ENCODE assay signal across 13 cellular contexts in genomic region chr6:151284012-151284411, GRCh38. TPM values are rescaled to one million over a fixed set of nuclear protein-coding genes. Genes with fewer than 3 reads are reported as not detected.
DNase-seq lines count a peak whose midpoint lies in the region; ATAC-seq, FAIRE-seq and TF ChIP-seq lines count a peak whose summit lies in the region.
"Had no signal": no experiment of that assay in that cellular context is flagged by ENCODE, and none has a peak within 500 bp of the region (broad histone marks: within the 10 kb centered on the region; RNA-seq: fewer than 3 reads in every experiment).

No MANE protein-coding gene starts in this region.

- H4K20me1 ChIP-seq in OCI-LY3 (ENCODE audit: insufficient read depth, low read length) (peaks cover 17% of the 10 kb centered on the region), SK-N-SH (ENCODE audit: insufficient read depth) (no peaks in the 10 kb centered on the region)

- peaks cover 31% of the 10 kb centered on the region for H3K27me3 Mint-ChIP-seq in activated CD8-positive, alpha-beta T cell treated with anti-CD3 and anti-CD28 coated beads, Interleukin-2, amount 10 ng/mL, durations not matched to agents 7 days and 5 days (ENCODE audit: low read depth)

- peaks cover 7% of the 10 kb centered on the region for H3K4me1 Mint-ChIP-seq in activated CD8-positive, alpha-beta T cell treated with anti-CD3 and anti-CD28 coated beads, Interleukin-2, amount 10 ng/mL, durations not matched to agents 7 days and 5 days (ENCODE audit: low read depth)

- H3K79me2 ChIP-seq in OCI-LY3 (ENCODE audit: low read length) (peaks cover 29% of the 10 kb centered on the region), SK-N-SH (ENCODE audit: insufficient read depth) (peaks cover 72% of the 10 kb centered on the region)

- TF ChIP-seq POLR2A in GM12892 (IDR thresholded peaks at IDR 0.05; ENCODE audit: low read depth, low read length): no peak

- H2AFZ ChIP-seq in OCI-LY3 (ENCODE audit: low read depth, low read length) (no peak overlapping the region), SK-N-SH (ENCODE audit: low read depth) (no peak overlapping the region)
- H2AFZ ChIP-seq: neural progenitor cell had no signal

- H3K36me3 ChIP-seq in OCI-LY3 (replicated peaks; ENCODE audit: low read depth, low read length) (no peaks in the 10 kb centered on the region), muscle layer of colon (ENCODE audit: insufficient read depth, low read length) (no peaks in the 10 kb centered on the region), SK-N-SH (replicated peaks in 1 of 2; ENCODE audit: control insufficient read depth in 1 of 2, insufficient read depth in 2 of 2, low read length in 1 of 2) (no peaks in the 10 kb centered on the region)
- H3K36me3 ChIP-seq: neural progenitor cell had no signal

- peaks cover 46% of the 10 kb centered on the region for H3K4me1 ChIP-seq in OCI-LY3 (ENCODE audit: low read length)
- peaks cover 67% of the 10 kb centered on the region for H3K4me1 ChIP-seq in muscle layer of colon (ENCODE audit: insufficient read depth, low read length)
- peaks cover 4 to 10% of the 10 kb centered on the region in 2 experiments; a peak in 3 of 4 replicates for H3K4me1 ChIP-seq in SK-N-SH (ENCODE audit: control insufficient read depth in 1 of 2, insufficient read depth in 2 of 2, low read depth in 1 of 2, low read length in 1 of 2)

- POLR2A ChIA-PET in activated CD8-positive, alpha-beta T cell treated with anti-CD3 and anti-CD28 coated beads, Interleukin-2, amount 10 ng/mL, durations not matched to agents 7 days and 5 days (lab: Charles Lee): no interaction called here
- POLR2A ChIA-PET in SK-N-SH (lab: Yijun Ruan, JAX): no interaction called here

- no peak for TF ChIP-seq CTCF in OCI-LY3 (IDR thresholded peaks at IDR 0.05; ENCODE audit: low read depth, low read length)
- TF ChIP-seq CTCF in SK-N-SH (IDR thresholded peaks at IDR 0.05): no peak

- TF ChIP-seq EP300 in SK-N-SH (IDR thresholded peaks at IDR 0.05; ENCODE audit: borderline replicate concordance in 1 of 2, low read depth in 1 of 2, low read length in 1 of 2): no peak

- CTCF ChIA-PET in activated CD8-positive, alpha-beta T cell treated with anti-CD3 and anti-CD28 coated beads, Interleukin-2, amount 10 ng/mL, durations not matched to agents 7 days and 5 days (lab: Charles Lee): no interaction called here
- CTCF ChIA-PET in SK-N-SH (lab: Yijun Ruan, JAX): interaction anchor here (0.8 kb wide), 1 partner anchor 270 kb away, joined by 3 read pairs; no protein-coding TSS in a partner anchor

- TF ChIP-seq RAD21 in SK-N-SH (IDR thresholded peaks at IDR 0.05; ENCODE audit: low read length): no peak

- H3K27me3 ChIP-seq in OCI-LY3 (ENCODE audit: low read depth, low read length): no peaks in the 10 kb centered on the region
- H3K27me3 ChIP-seq in muscle layer of colon (ENCODE audit: control insufficient read depth in 1 of 2, insufficient read depth in 2 of 2, low read length in 2 of 2): no peaks in the 10 kb centered on the region
- H3K27me3 ChIP-seq in SK-N-SH (ENCODE audit: insufficient read depth): no peaks in the 10 kb centered on the region
- H3K27me3 ChIP-seq: neural progenitor cell had no signal

- H3K27ac ChIP-seq in OCI-LY3 (ENCODE audit: low read length) (peak overlapping the region; percentile 73), muscle layer of colon (ENCODE audit: low read depth, low read length) (peak overlapping the region; percentile 40), SK-N-SH (ENCODE audit: low read depth in 2 of 2, low read length in 1 of 2) (peak overlapping the region in 1 of 2 experiments; percentile 77; a peak in 1 of 4 replicates)
- H3K27ac ChIP-seq: neural progenitor cell, SK-N-MC had no signal

- ATAC-seq in GM21576 (IDR thresholded peaks at IDR 0.05; ENCODE audit: unreplicated experiment) (peak; percentile 51), left lobe of liver (no peak)
- no peak for ATAC-seq in activated CD8-positive, alpha-beta T cell treated with anti-CD3 and anti-CD28 coated beads, Interleukin-2, amount 10 ng/mL, durations not matched to agents 7 days and 5 days

- H3K4me3 Mint-ChIP-seq in activated CD8-positive, alpha-beta T cell treated with anti-CD3 and anti-CD28 coated beads, Interleukin-2, amount 10 ng/mL, durations not matched to agents 7 days and 5 days: no peak overlapping the region
- H3K4me3 Mint-ChIP-seq: neural progenitor cell had no signal

- DNase-seq in GM12892 (ENCODE audit: insufficient read length): no peak
- no peak for DNase-seq in activated CD8-positive, alpha-beta T cell treated with anti-CD3 and anti-CD28 coated beads, Interleukin-2, amount 10 ng/mL, durations not matched to agents 7 days and 5 days
- DNase-seq in left lobe of liver (ENCODE audit: low spot score): no peak
- no peak for DNase-seq in SK-N-SH
- no peak for DNase-seq in stimulated activated CD4-positive, alpha-beta T cell treated with anti-CD3 and anti-CD28 coated beads, Interleukin-4, amount 100 ng/mL, for 4 hours
- DNase-seq: amniotic stem cell, NCI-H226, substantia nigra had no signal

- H3K9me2 ChIP-seq in SK-N-SH: no peaks in the 10 kb centered on the region

- H3K9me3 Mint-ChIP-seq in activated CD8-positive, alpha-beta T cell treated with anti-CD3 and anti-CD28 coated beads, Interleukin-2, amount 10 ng/mL, durations not matched to agents 7 days and 5 days (ENCODE audit: insufficient read depth): no peaks in the 10 kb centered on the region
- H3K9me3 Mint-ChIP-seq: neural progenitor cell had no signal

- H3K4me2 ChIP-seq in OCI-LY3 (ENCODE audit: low read length) (peak overlapping the region; percentile 84), SK-N-SH (no peak overlapping the region)
- H3K4me2 ChIP-seq: neural progenitor cell had no signal

- FAIRE-seq in GM12892 (lab: Jason Lieb, UNC): peak; percentile 57

- H3K9me3 ChIP-seq in OCI-LY3 (ENCODE audit: insufficient read depth, low read length) (no peaks in the 10 kb centered on the region), muscle layer of colon (ENCODE audit: low read length) (no peaks in the 10 kb centered on the region), SK-N-SH (no peaks in the 10 kb centered on the region)

- peaks cover 6% of the 10 kb centered on the region for H3F3A ChIP-seq in SK-N-SH (replicated peaks; ENCODE audit: insufficient read depth)

- H3K27ac Mint-ChIP-seq in activated CD8-positive, alpha-beta T cell treated with anti-CD3 and anti-CD28 coated beads, Interleukin-2, amount 10 ng/mL, durations not matched to agents 7 days and 5 days: no peak overlapping the region
- H3K27ac Mint-ChIP-seq: neural progenitor cell had no signal

- WGBS in SK-N-SH (ENCODE audit: low lambda C conversion rate): 90% methylated on average over 11 of the region's 11 CpGs

- peak overlapping the region; percentile 70 for H3K4me3 ChIP-seq in OCI-LY3 (ENCODE audit: low read length)
- no peak overlapping the region for H3K4me3 ChIP-seq in muscle layer of colon (ENCODE audit: low read depth in 1 of 2, low read length in 2 of 2)
- no peak overlapping the region for H3K4me3 ChIP-seq in SK-N-SH (ENCODE audit: low read depth in 2 of 2, low read length in 1 of 2)
- H3K4me3 ChIP-seq: neural progenitor cell, SK-N-MC had no signal

- H3K9ac ChIP-seq in OCI-LY3 (ENCODE audit: low read length) (0 out of 2 replicates have a peak overlapping the region, but pooled peaks have one; percentile 21), muscle layer of colon (ENCODE audit: low read length) (no peak overlapping the region), SK-N-SH (no peak overlapping the region)
- H3K9ac ChIP-seq: neural progenitor cell had no signal

- H3K36me3 Mint-ChIP-seq in activated CD8-positive, alpha-beta T cell treated with anti-CD3 and anti-CD28 coated beads, Interleukin-2, amount 10 ng/mL, durations not matched to agents 7 days and 5 days (ENCODE audit: low read depth): no peaks in the 10 kb centered on the region

TF ChIP-seq in SK-N-SH, 30 proteins besides CTCF, POLR2A, EP300 and RAD21 (continues in another document):
- TF ChIP-seq SMC3 (IDR thresholded peaks at IDR 0.05; ENCODE audit: low read depth, low read length) (no peak), REST (IDR thresholded peaks at IDR 0.05; ENCODE audit: low read depth, low read length) (no peak), TCF12 (IDR thresholded peaks at IDR 0.05) (no peak), MAX (IDR thresholded peaks at IDR 0.05; ENCODE audit: low read depth) (no peak), RCOR1 (IDR thresholded peaks at IDR 0.05; ENCODE audit: low read length) (no peak), FOXM1 (IDR thresholded peaks at IDR 0.05; ENCODE audit: low read depth) (no peak), RXRA (IDR thresholded peaks at IDR 0.05; ENCODE audit: borderline replicate concordance, low read depth) (no peak)

RNA-seq across cellular contexts. Expression of gene AKAP12, which starts 44.2 kb away (rescaled TPM):
- polyA plus RNA-seq in GM12892 (2012; ENCODE audit: missing spikeins): 0.04 TPM
- total RNA-seq in activated CD8-positive, alpha-beta T cell treated with anti-CD3 and anti-CD28 coated beads, Interleukin-2, amount 10 ng/mL, durations not matched to agents 7 days and 5 days: under 1 TPM; 0.05 to 0.08 TPM
- 3.4 TPM for total RNA-seq in left lobe of liver
- polyA plus RNA-seq in SK-N-SH (2012; rRNA removed): 46.5 and 48.4 TPM in 2 replicates
- 56.2 and 63.1 TPM in 2 replicates for polyA plus RNA-seq in SK-N-SH (2012; cell fraction: cytosol; rRNA removed)
- polyA plus RNA-seq in SK-N-SH (2012; cell fraction: nucleus; rRNA removed): 28.0 and 46.8 TPM in 2 replicates
